Comparison of ENCODE assay signal across 2 cellular contexts in the genomic region with DNA sequence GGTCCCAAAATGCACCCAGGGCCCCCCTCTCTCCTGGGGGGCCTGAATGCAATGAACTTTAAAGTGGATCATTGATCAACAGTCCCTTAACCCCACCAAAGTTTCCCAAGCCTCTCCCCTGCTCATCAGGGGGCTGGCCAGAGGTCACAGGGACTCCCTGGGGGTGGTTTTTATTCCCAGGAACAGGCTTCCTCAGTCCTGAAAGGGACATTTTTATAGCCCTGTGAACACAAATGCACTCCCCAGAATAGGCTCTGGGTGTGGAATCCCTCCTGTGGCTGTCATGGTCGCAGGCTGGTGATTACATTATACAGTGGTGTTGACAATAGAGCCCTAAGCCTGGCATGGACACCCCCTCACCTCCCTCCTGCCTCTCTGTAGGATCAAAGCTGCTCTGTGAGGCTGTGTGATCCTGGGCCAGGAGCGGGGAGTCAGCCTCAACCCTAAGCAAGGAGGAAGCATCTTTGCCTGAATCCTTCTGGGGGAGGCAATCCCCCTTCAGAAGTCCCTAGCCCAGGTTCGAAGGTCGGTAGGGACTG.
TF ChIP-seq lines count a peak whose summit lies in the region.

No MANE protein-coding gene starts in this region.

TF ChIP-seq in A549, 52 proteins besides CTCF, POLR2A, EP300 and RAD21 (continued from another document):
- TF ChIP-seq, protein P1, sequence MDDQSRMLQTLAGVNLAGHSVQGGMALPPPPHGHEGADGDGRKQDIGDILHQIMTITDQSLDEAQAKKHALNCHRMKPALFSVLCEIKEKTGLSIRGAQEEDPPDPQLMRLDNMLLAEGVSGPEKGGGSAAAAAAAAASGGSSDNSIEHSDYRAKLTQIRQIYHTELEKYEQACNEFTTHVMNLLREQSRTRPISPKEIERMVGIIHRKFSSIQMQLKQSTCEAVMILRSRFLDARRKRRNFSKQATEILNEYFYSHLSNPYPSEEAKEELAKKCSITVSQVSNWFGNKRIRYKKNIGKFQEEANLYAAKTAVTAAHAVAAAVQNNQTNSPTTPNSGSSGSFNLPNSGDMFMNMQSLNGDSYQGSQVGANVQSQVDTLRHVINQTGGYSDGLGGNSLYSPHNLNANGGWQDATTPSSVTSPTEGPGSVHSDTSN (IDR thresholded peaks at IDR 0.05), result no peak
- TF ChIP-seq, protein P2, sequence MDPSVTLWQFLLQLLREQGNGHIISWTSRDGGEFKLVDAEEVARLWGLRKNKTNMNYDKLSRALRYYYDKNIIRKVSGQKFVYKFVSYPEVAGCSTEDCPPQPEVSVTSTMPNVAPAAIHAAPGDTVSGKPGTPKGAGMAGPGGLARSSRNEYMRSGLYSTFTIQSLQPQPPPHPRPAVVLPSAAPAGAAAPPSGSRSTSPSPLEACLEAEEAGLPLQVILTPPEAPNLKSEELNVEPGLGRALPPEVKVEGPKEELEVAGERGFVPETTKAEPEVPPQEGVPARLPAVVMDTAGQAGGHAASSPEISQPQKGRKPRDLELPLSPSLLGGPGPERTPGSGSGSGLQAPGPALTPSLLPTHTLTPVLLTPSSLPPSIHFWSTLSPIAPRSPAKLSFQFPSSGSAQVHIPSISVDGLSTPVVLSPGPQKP (IDR thresholded peaks at IDR 0.05; ENCODE audit: low read depth, low read length), result no peak
- TF ChIP-seq HEYL (CRISPR knock-in tag; IDR thresholded peaks at IDR 0.05), result no peak
- TF ChIP-seq ZFP36 (IDR thresholded peaks at IDR 0.05; ENCODE audit: borderline replicate concordance, partially characterized antibody), result no peak
- TF ChIP-seq, protein P3, sequence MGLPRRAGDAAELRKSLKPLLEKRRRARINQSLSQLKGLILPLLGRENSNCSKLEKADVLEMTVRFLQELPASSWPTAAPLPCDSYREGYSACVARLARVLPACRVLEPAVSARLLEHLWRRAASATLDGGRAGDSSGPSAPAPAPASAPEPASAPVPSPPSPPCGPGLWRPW (IDR thresholded peaks at IDR 0.05), result no peak
- TF ChIP-seq ZNF302 (CRISPR knock-in tag; IDR thresholded peaks at IDR 0.05), result no peak
- TF ChIP-seq, protein P4, sequence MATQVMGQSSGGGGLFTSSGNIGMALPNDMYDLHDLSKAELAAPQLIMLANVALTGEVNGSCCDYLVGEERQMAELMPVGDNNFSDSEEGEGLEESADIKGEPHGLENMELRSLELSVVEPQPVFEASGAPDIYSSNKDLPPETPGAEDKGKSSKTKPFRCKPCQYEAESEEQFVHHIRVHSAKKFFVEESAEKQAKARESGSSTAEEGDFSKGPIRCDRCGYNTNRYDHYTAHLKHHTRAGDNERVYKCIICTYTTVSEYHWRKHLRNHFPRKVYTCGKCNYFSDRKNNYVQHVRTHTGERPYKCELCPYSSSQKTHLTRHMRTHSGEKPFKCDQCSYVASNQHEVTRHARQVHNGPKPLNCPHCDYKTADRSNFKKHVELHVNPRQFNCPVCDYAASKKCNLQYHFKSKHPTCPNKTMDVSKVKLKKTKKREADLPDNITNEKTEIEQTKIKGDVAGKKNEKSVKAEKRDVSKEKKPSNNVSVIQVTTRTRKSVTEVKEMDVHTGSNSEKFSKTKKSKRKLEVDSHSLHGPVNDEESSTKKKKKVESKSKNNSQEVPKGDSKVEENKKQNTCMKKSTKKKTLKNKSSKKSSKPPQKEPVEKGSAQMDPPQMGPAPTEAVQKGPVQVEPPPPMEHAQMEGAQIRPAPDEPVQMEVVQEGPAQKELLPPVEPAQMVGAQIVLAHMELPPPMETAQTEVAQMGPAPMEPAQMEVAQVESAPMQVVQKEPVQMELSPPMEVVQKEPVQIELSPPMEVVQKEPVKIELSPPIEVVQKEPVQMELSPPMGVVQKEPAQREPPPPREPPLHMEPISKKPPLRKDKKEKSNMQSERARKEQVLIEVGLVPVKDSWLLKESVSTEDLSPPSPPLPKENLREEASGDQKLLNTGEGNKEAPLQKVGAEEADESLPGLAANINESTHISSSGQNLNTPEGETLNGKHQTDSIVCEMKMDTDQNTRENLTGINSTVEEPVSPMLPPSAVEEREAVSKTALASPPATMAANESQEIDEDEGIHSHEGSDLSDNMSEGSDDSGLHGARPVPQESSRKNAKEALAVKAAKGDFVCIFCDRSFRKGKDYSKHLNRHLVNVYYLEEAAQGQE (IDR thresholded peaks at IDR 0.05), result no peak
- TF ChIP-seq NPAS2 (CRISPR knock-in tag; IDR thresholded peaks at IDR 0.05; ENCODE audit: borderline replicate concordance), result no peak
- no peak for TF ChIP-seq NR3C1 (IDR thresholded peaks at IDR 0.05)
- TF ChIP-seq, protein P5, sequence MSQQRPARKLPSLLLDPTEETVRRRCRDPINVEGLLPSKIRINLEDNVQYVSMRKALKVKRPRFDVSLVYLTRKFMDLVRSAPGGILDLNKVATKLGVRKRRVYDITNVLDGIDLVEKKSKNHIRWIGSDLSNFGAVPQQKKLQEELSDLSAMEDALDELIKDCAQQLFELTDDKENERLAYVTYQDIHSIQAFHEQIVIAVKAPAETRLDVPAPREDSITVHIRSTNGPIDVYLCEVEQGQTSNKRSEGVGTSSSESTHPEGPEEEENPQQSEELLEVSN (IDR thresholded peaks at IDR 0.05; ENCODE audit: borderline replicate concordance, low read depth), result no peak

TF ChIP-seq in WTC11, 78 proteins besides CTCF, POLR2A, EP300 and RAD21 (continued from another document):
- TF ChIP-seq, protein P6, sequence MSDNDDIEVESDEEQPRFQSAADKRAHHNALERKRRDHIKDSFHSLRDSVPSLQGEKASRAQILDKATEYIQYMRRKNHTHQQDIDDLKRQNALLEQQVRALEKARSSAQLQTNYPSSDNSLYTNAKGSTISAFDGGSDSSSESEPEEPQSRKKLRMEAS (CRISPR knock-in tag; IDR thresholded peaks at IDR 0.05), result no peak
- TF ChIP-seq NFYB (CRISPR knock-in tag; conservative IDR thresholded peaks at IDR 0.05; ENCODE audit: low read depth) (no peak), NFATC4 (CRISPR knock-in tag; IDR thresholded peaks at IDR 0.05) (no peak), ESRRA (CRISPR knock-in tag; IDR thresholded peaks at IDR 0.05; ENCODE audit: borderline replicate concordance) (no peak), TEAD4 (CRISPR knock-in tag; IDR thresholded peaks at IDR 0.05) (no peak), SOX15 (CRISPR knock-in tag; IDR thresholded peaks at IDR 0.05) (no peak), NR1H2 (CRISPR knock-in tag; IDR thresholded peaks at IDR 0.05) (no peak), RORB (CRISPR knock-in tag; IDR thresholded peaks at IDR 0.05) (no peak)
- TF ChIP-seq, protein P7, sequence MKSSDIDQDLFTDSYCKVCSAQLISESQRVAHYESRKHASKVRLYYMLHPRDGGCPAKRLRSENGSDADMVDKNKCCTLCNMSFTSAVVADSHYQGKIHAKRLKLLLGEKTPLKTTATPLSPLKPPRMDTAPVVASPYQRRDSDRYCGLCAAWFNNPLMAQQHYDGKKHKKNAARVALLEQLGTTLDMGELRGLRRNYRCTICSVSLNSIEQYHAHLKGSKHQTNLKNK (CRISPR knock-in tag; IDR thresholded peaks at IDR 0.05), result no peak
- TF ChIP-seq, protein P8, sequence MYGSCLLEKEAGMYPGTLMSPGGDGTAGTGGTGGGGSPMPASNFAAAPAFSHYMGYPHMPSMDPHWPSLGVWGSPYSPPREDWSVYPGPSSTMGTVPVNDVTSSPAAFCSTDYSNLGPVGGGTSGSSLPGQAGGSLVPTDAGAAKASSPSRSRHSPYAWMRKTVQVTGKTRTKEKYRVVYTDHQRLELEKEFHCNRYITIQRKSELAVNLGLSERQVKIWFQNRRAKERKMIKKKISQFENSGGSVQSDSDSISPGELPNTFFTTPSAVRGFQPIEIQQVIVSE (CRISPR knock-in tag; IDR thresholded peaks at IDR 0.05; ENCODE audit: borderline replicate concordance), result no peak
